8 cellular contexts compared by ENCODE assay signal in the genomic region with DNA sequence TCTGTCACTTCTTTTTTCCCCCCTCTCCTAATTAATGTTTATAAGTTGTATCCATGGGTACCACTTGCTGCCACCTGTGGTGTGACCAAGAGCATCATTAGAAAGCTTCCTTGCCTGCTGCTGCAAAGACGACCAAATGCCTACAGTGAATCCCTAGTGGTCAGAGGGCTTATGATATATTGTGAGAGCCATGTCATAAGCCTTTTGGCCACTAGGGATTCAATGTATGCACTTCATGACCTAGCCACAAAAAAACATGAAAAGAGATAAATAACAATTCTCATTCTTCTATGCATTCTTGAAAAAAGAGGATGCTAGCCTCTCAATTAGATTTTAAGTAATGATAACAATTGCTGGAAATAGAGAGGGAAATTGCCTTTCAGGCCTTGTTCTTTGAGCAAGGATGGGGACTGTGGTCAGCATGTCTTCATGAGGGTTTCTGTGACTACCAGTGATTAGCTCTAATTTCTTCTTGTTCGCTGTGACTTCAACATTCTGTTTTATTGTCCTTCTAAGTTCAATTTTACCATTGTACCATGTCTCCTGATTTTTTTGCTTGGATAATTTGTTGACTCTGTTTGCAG.
A peak's percentile ranks its signal among the peaks of the same experiment; 100 is the strongest.
DNase-seq lines count a peak whose midpoint lies in the region; ATAC-seq, FAIRE-seq and TF ChIP-seq lines count a peak whose summit lies in the region.
"Had no signal": no experiment of that assay in that cellular context is flagged by ENCODE, and none has a peak within 500 bp of the region (broad histone marks: within the 10 kb centered on the region; RNA-seq: fewer than 3 reads in every experiment).

No MANE protein-coding gene starts in this region.

- FAIRE-seq in GM12892 (lab: Jason Lieb, UNC) = peak; percentile 40

- H3K9me2 ChIP-seq in SK-N-SH = no peaks in the 10 kb centered on the region

- H3K4me1 Mint-ChIP-seq in neural crest cell = no peaks in the 10 kb centered on the region
- H3K4me1 Mint-ChIP-seq in activated CD4-positive, alpha-beta memory T cell treated with anti-CD3 and anti-CD28 coated beads, Interleukin-2, amount 10 ng/mL, durations not matched to agents 7 days and 5 days = no peaks in the 10 kb centered on the region

- no peaks in the 10 kb centered on the region; the same call in 1 of the 2 replicates for H3K27me3 ChIP-seq in SK-N-SH (ENCODE audit: insufficient read depth)

- ATAC-seq in HG02981 (IDR thresholded peaks at IDR 0.05; ENCODE audit: unreplicated experiment) = peak; percentile 61

- H2AFZ ChIP-seq in SK-N-SH (ENCODE audit: low read depth) = no peak overlapping the region

- H3K27ac Mint-ChIP-seq in neural crest cell (ENCODE audit: unreplicated experiment) = no peak overlapping the region
- H3K27ac Mint-ChIP-seq in activated CD4-positive, alpha-beta memory T cell treated with anti-CD3 and anti-CD28 coated beads, Interleukin-2, amount 10 ng/mL, durations not matched to agents 7 days and 5 days = no peak overlapping the region

- H4K20me1 ChIP-seq in SK-N-SH (ENCODE audit: insufficient read depth) = no peaks in the 10 kb centered on the region

- no peak for DNase-seq in GM12892 (ENCODE audit: insufficient read length)
- peak; percentile 24 for DNase-seq in SK-N-SH
- no peak for DNase-seq in neural crest cell (ENCODE audit: low read depth, low spot score)
- no peak for DNase-seq in DMS153 (lab: John Stamatoyannopoulos, UW)
- DNase-seq in activated CD4-positive, alpha-beta memory T cell treated with anti-CD3 and anti-CD28 coated beads, Interleukin-2, amount 10 ng/mL, durations not matched to agents 7 days and 5 days = no peak
- no peak for DNase-seq in anterior cingulate cortex (lab: John Stamatoyannopoulos, UW)
- DNase-seq: activated CD8-positive, alpha-beta memory T cell treated with anti-CD3 and anti-CD28 coated beads for 24 hours had no signal

- no peak overlapping the region for H3K4me2 ChIP-seq in SK-N-SH

- H3K27ac ChIP-seq in SK-N-SH (ENCODE audit: low read depth in 2 of 2, low read length in 1 of 2) = no peak overlapping the region

- POLR2A ChIA-PET in SK-N-SH (lab: Yijun Ruan, JAX) = no interaction called here
- POLR2A ChIA-PET in activated CD4-positive, alpha-beta memory T cell treated with anti-CD3 and anti-CD28 coated beads, Interleukin-2, amount 10 ng/mL, durations not matched to agents 7 days and 5 days (lab: Charles Lee) = no interaction called here

- H3K9me3 Mint-ChIP-seq in neural crest cell = peaks cover 2% of the 10 kb centered on the region
- H3K9me3 Mint-ChIP-seq in activated CD4-positive, alpha-beta memory T cell treated with anti-CD3 and anti-CD28 coated beads, Interleukin-2, amount 10 ng/mL, durations not matched to agents 7 days and 5 days = no peaks in the 10 kb centered on the region

- TF ChIP-seq EP300 in SK-N-SH (IDR thresholded peaks at IDR 0.05; ENCODE audit: borderline replicate concordance in 1 of 2, low read depth in 1 of 2, low read length in 1 of 2) = no peak

- no peak overlapping the region for H3K4me3 Mint-ChIP-seq in neural crest cell
- H3K4me3 Mint-ChIP-seq in activated CD4-positive, alpha-beta memory T cell treated with anti-CD3 and anti-CD28 coated beads, Interleukin-2, amount 10 ng/mL, durations not matched to agents 7 days and 5 days = no peak overlapping the region

- no peaks in the 10 kb centered on the region for H3K9me3 ChIP-seq in SK-N-SH

- WGBS in SK-N-SH (ENCODE audit: low lambda C conversion rate) = 18% methylated on average over 2 of the region's 2 CpGs

- TF ChIP-seq POLR2A in GM12892 (IDR thresholded peaks at IDR 0.05; ENCODE audit: low read depth, low read length) = no peak

- CTCF ChIA-PET in SK-N-SH (lab: Yijun Ruan, JAX) = interaction anchor here (1.0 to 1.8 kb wide), 4 partner anchors 15 to 110 kb away, joined by 3 to 4 read pairs (median 3); no protein-coding TSS in a partner anchor
- CTCF ChIA-PET in activated CD4-positive, alpha-beta memory T cell treated with anti-CD3 and anti-CD28 coated beads, Interleukin-2, amount 10 ng/mL, durations not matched to agents 7 days and 5 days (lab: Charles Lee) = no interaction called here

- TF ChIP-seq RAD21 in SK-N-SH (IDR thresholded peaks at IDR 0.05; ENCODE audit: low read length) = no peak

- peaks cover 4% of the 10 kb centered on the region for H3K36me3 Mint-ChIP-seq in neural crest cell (ENCODE audit: low read depth)
- H3K36me3 Mint-ChIP-seq in activated CD4-positive, alpha-beta memory T cell treated with anti-CD3 and anti-CD28 coated beads, Interleukin-2, amount 10 ng/mL, durations not matched to agents 7 days and 5 days (ENCODE audit: low read depth) = no peaks in the 10 kb centered on the region

- no peak overlapping the region for H3K4me3 ChIP-seq in SK-N-SH (ENCODE audit: low read depth in 2 of 2, low read length in 1 of 2)

- no peak overlapping the region for H3K9ac ChIP-seq in SK-N-SH

- TF ChIP-seq CTCF in SK-N-SH (IDR thresholded peaks at IDR 0.05) = peak; percentile 49
- TF ChIP-seq CTCF in neural crest cell (conservative IDR thresholded peaks at IDR 0.05) = peak; percentile 53

- H3F3A ChIP-seq in SK-N-SH (replicated peaks; ENCODE audit: insufficient read depth) = no peaks in the 10 kb centered on the region

- no peaks in the 10 kb centered on the region for H3K79me2 ChIP-seq in SK-N-SH (ENCODE audit: insufficient read depth)

- no peaks in the 10 kb centered on the region for H3K4me1 ChIP-seq in SK-N-SH (ENCODE audit: control insufficient read depth in 1 of 2, insufficient read depth in 2 of 2, low read depth in 1 of 2, low read length in 1 of 2)

- no peaks in the 10 kb centered on the region for H3K27me3 Mint-ChIP-seq in neural crest cell (ENCODE audit: low read depth)
- peaks cover 4% of the 10 kb centered on the region for H3K27me3 Mint-ChIP-seq in activated CD4-positive, alpha-beta memory T cell treated with anti-CD3 and anti-CD28 coated beads, Interleukin-2, amount 10 ng/mL, durations not matched to agents 7 days and 5 days

- H3K36me3 ChIP-seq in SK-N-SH (replicated peaks in 1 of 2; ENCODE audit: control insufficient read depth in 1 of 2, insufficient read depth in 2 of 2, low read length in 1 of 2) = no peaks in the 10 kb centered on the region

TF ChIP-seq in SK-N-SH, 30 proteins besides CTCF, POLR2A, EP300 and RAD21:
- TF ChIP-seq FOSL2 (IDR thresholded peaks at IDR 0.05; ENCODE audit: borderline replicate concordance, low read depth) (no peak), FOXM1 (IDR thresholded peaks at IDR 0.05; ENCODE audit: low read depth) (no peak), MXI1 (IDR thresholded peaks at IDR 0.05; ENCODE audit: low read depth, low read length) (no peak), GABPA (IDR thresholded peaks at IDR 0.05; ENCODE audit: low read depth) (no peak), TEAD4 (IDR thresholded peaks at IDR 0.05; ENCODE audit: borderline replicate concordance, insufficient read depth) (no peak), CHD2 (IDR thresholded peaks at IDR 0.05; ENCODE audit: low read length, partially characterized antibody) (no peak), TCF12 (IDR thresholded peaks at IDR 0.05) (no peak), GATA2 (CRISPR knock-in tag; IDR thresholded peaks at IDR 0.05) (no peak), ELF1 (IDR thresholded peaks at IDR 0.05) (no peak), RXRA (IDR thresholded peaks at IDR 0.05; ENCODE audit: borderline replicate concordance, low read depth) (no peak), JUND (IDR thresholded peaks at IDR 0.05) (no peak)
- TF ChIP-seq, protein P1, sequence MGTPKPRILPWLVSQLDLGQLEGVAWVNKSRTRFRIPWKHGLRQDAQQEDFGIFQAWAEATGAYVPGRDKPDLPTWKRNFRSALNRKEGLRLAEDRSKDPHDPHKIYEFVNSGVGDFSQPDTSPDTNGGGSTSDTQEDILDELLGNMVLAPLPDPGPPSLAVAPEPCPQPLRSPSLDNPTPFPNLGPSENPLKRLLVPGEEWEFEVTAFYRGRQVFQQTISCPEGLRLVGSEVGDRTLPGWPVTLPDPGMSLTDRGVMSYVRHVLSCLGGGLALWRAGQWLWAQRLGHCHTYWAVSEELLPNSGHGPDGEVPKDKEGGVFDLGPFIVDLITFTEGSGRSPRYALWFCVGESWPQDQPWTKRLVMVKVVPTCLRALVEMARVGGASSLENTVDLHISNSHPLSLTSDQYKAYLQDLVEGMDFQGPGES (IDR thresholded peaks at IDR 0.05; ENCODE audit: low read depth, low read length) = no peak
- TF ChIP-seq, protein P2, sequence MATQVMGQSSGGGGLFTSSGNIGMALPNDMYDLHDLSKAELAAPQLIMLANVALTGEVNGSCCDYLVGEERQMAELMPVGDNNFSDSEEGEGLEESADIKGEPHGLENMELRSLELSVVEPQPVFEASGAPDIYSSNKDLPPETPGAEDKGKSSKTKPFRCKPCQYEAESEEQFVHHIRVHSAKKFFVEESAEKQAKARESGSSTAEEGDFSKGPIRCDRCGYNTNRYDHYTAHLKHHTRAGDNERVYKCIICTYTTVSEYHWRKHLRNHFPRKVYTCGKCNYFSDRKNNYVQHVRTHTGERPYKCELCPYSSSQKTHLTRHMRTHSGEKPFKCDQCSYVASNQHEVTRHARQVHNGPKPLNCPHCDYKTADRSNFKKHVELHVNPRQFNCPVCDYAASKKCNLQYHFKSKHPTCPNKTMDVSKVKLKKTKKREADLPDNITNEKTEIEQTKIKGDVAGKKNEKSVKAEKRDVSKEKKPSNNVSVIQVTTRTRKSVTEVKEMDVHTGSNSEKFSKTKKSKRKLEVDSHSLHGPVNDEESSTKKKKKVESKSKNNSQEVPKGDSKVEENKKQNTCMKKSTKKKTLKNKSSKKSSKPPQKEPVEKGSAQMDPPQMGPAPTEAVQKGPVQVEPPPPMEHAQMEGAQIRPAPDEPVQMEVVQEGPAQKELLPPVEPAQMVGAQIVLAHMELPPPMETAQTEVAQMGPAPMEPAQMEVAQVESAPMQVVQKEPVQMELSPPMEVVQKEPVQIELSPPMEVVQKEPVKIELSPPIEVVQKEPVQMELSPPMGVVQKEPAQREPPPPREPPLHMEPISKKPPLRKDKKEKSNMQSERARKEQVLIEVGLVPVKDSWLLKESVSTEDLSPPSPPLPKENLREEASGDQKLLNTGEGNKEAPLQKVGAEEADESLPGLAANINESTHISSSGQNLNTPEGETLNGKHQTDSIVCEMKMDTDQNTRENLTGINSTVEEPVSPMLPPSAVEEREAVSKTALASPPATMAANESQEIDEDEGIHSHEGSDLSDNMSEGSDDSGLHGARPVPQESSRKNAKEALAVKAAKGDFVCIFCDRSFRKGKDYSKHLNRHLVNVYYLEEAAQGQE (IDR thresholded peaks at IDR 0.05; ENCODE audit: low read depth, low read length) = no peak
